10 cellular contexts compared by ENCODE assay signal in genomic region chr2:159287733-159288132, GRCh38. TPM values are rescaled to one million over a fixed set of nuclear protein-coding genes. Genes with fewer than 3 reads are reported as not detected.
DNase-seq lines count a peak whose midpoint lies in the region; ATAC-seq and TF ChIP-seq lines count a peak whose summit lies in the region.
"Had no signal": no experiment of that assay in that cellular context is flagged by ENCODE, and none has a peak within 500 bp of the region (broad histone marks: within the 10 kb centered on the region; RNA-seq: fewer than 3 reads in every experiment).

No MANE protein-coding gene starts in this region.

- peak overlapping the region; percentile 86 for H3K4me3 Mint-ChIP-seq in GM23338
- H3K4me3 Mint-ChIP-seq in activated T-helper 2 cell treated with anti-CD3 and anti-CD28 coated beads, Interferon-gamma antibody, Interleukin-2, Interleukin-4, amounts not matched to agents 10 μg/mL and 5 μg/mL and 100 μg/mL, durations not matched to agents 14 hours and 24 hours and 36 hours (ENCODE audit: low read depth): peak overlapping the region; percentile 5
- H3K4me3 Mint-ChIP-seq in naive thymus-derived CD8-positive, alpha-beta T cell: peak overlapping the region in 8 of 10 donors; percentile 62 to 94 (median 86)

- H3K4me1 ChIP-seq in BLaER1 (peaks cover 58% of the 10 kb centered on the region), GM23338 (ENCODE audit: insufficient read depth) (no peaks in the 10 kb centered on the region; the same call in 1 of the 2 replicates), testis (peaks cover 3% of the 10 kb centered on the region)

- H3K27me3 Mint-ChIP-seq in GM23338 (ENCODE audit: insufficient read depth, low read depth, poor library complexity): peaks cover 13% of the 10 kb centered on the region
- H3K27me3 Mint-ChIP-seq in activated T-helper 2 cell treated with anti-CD3 and anti-CD28 coated beads, Interferon-gamma antibody, Interleukin-2, Interleukin-4, amounts not matched to agents 10 μg/mL and 5 μg/mL and 100 μg/mL, durations not matched to agents 14 hours and 24 hours and 36 hours (ENCODE audit: low read depth): no peaks in the 10 kb centered on the region
- peaks cover 0 to 2% (median 0%) of the 10 kb centered on the region in 5 donors for H3K27me3 Mint-ChIP-seq in naive thymus-derived CD8-positive, alpha-beta T cell

- H3K27ac Mint-ChIP-seq in GM23338: peak overlapping the region; percentile 62
- H3K27ac Mint-ChIP-seq in activated T-helper 2 cell treated with anti-CD3 and anti-CD28 coated beads, Interferon-gamma antibody, Interleukin-2, Interleukin-4, amounts not matched to agents 10 μg/mL and 5 μg/mL and 100 μg/mL, durations not matched to agents 14 hours and 24 hours and 36 hours: no peak overlapping the region
- H3K27ac Mint-ChIP-seq in naive thymus-derived CD8-positive, alpha-beta T cell: peak overlapping the region in 6 of 10 donors; percentile 25 to 91 (median 67)

- H3F3A ChIP-seq in GM23338 (replicated peaks; ENCODE audit: low read depth): 0 out of 2 replicates have a peak, but pooled peaks cover 4% of the 10 kb centered on the region

- no peaks in the 10 kb centered on the region for H3K9me2 ChIP-seq in GM23338 (ENCODE audit: insufficient read depth)

- no peaks in the 10 kb centered on the region for H3K9me3 Mint-ChIP-seq in GM23338
- H3K9me3 Mint-ChIP-seq in activated T-helper 2 cell treated with anti-CD3 and anti-CD28 coated beads, Interferon-gamma antibody, Interleukin-2, Interleukin-4, amounts not matched to agents 10 μg/mL and 5 μg/mL and 100 μg/mL, durations not matched to agents 14 hours and 24 hours and 36 hours: no peaks in the 10 kb centered on the region
- no peaks in the 10 kb centered on the region for H3K9me3 Mint-ChIP-seq in naive thymus-derived CD8-positive, alpha-beta T cell

- H3K4me2 ChIP-seq in BLaER1: peak overlapping the region; percentile 86
- H3K4me2 ChIP-seq in GM23338: peak overlapping the region; percentile 78

- intact Hi-C loops in activated T-helper 2 cell treated with anti-CD3 and anti-CD28 coated beads, Interferon-gamma antibody, Interleukin-2, Interleukin-4, amounts not matched to agents 10 μg/mL and 5 μg/mL and 100 μg/mL, durations not matched to agents 14 hours and 24 hours and 36 hours (cut with micrococcal nuclease): loop anchor here (10.0 kb wide), 2 partner anchors 327 to 833 kb away; partner anchors contain the start of genes BAZ2B, CCDC148 and PKP4
- intact Hi-C loops in testis (cut with DNase I; ENCODE audit: low total_unique reads): no loop called here

- H3K79me2 ChIP-seq in GM23338 (replicated peaks; ENCODE audit: insufficient read depth): peaks cover 11% of the 10 kb centered on the region

- no peak overlapping the region for H3K9ac ChIP-seq in BLaER1

- H3K36me3 ChIP-seq in BLaER1 (peaks cover 10% of the 10 kb centered on the region; the same call in 1 of the 2 replicates), GM23338 (ENCODE audit: insufficient read depth) (no peaks in the 10 kb centered on the region), testis (ENCODE audit: low read depth, missing control alignments) (no peaks in the 10 kb centered on the region)
- H3K36me3 ChIP-seq: brain microvascular endothelial cell had no signal

- ATAC-seq in GM23338 (no peak), GM21529 (IDR thresholded peaks at IDR 0.05; ENCODE audit: unreplicated experiment) (no peak)
- ATAC-seq in naive thymus-derived CD8-positive, alpha-beta T cell: no peak

- peak overlapping the region; percentile 87; the same call in 1 of the 2 replicates for H3K27ac ChIP-seq in BLaER1
- H3K27ac ChIP-seq in GM23338 (ENCODE audit: low read depth): peak overlapping the region; percentile 93
- no peak overlapping the region for H3K27ac ChIP-seq in substantia nigra (ENCODE audit: low read depth, low read length, poor library complexity, severe bottlenecking)
- H3K27ac ChIP-seq in testis: no peak overlapping the region

- peaks cover 14% of the 10 kb centered on the region; the same call in 2 of the 3 replicates for H3K4me1 Mint-ChIP-seq in GM23338
- peaks cover 22% of the 10 kb centered on the region for H3K4me1 Mint-ChIP-seq in activated T-helper 2 cell treated with anti-CD3 and anti-CD28 coated beads, Interferon-gamma antibody, Interleukin-2, Interleukin-4, amounts not matched to agents 10 μg/mL and 5 μg/mL and 100 μg/mL, durations not matched to agents 14 hours and 24 hours and 36 hours (ENCODE audit: low read depth)
- peaks cover 6 to 43% (median 28%) of the 10 kb centered on the region in 4 donors for H3K4me1 Mint-ChIP-seq in naive thymus-derived CD8-positive, alpha-beta T cell

- peak overlapping the region; percentile 6; the same call in 1 of the 2 replicates for H2AFZ ChIP-seq in GM23338

- POLR2A ChIA-PET in naive thymus-derived CD8-positive, alpha-beta T cell (lab: Charles Lee): interaction anchor here (0.7 to 3.0 kb wide), 3 partner anchors 8 to 425 kb away, joined by 3 to 18 read pairs (median 3); partner anchors contain the start of gene MARCHF7

- H3K9me3 ChIP-seq in BLaER1 (peaks cover 4% of the 10 kb centered on the region; the same call in 1 of the 2 replicates), testis (no peaks in the 10 kb centered on the region)

- H3K27me3 ChIP-seq in BLaER1 (no peaks in the 10 kb centered on the region), GM23338 (ENCODE audit: insufficient read depth) (no peaks in the 10 kb centered on the region), testis (no peaks in the 10 kb centered on the region)
- H3K27me3 ChIP-seq: brain microvascular endothelial cell had no signal

- peaks cover 21% of the 10 kb centered on the region for H4K20me1 ChIP-seq in BLaER1
- no peaks in the 10 kb centered on the region for H4K20me1 ChIP-seq in GM23338 (replicated peaks; ENCODE audit: insufficient read depth)

- no peak overlapping the region for H3K4me3 ChIP-seq in BLaER1
- peak overlapping the region; percentile 91 for H3K4me3 ChIP-seq in GM23338
- no peak overlapping the region for H3K4me3 ChIP-seq in testis

- no peaks in the 10 kb centered on the region for H3K36me3 Mint-ChIP-seq in GM23338 (ENCODE audit: low read depth)
- H3K36me3 Mint-ChIP-seq in activated T-helper 2 cell treated with anti-CD3 and anti-CD28 coated beads, Interferon-gamma antibody, Interleukin-2, Interleukin-4, amounts not matched to agents 10 μg/mL and 5 μg/mL and 100 μg/mL, durations not matched to agents 14 hours and 24 hours and 36 hours (ENCODE audit: low read depth): no peaks in the 10 kb centered on the region
- H3K36me3 Mint-ChIP-seq in naive thymus-derived CD8-positive, alpha-beta T cell: peaks cover 0 to 3% (median 2%) of the 10 kb centered on the region in 3 donors

- no peak for DNase-seq in GM23338 (ENCODE audit: low spot score)
- DNase-seq in activated T-helper 2 cell treated with anti-CD3 and anti-CD28 coated beads, Interferon-gamma antibody, Interleukin-2, Interleukin-4, amounts not matched to agents 10 μg/mL and 5 μg/mL and 100 μg/mL, durations not matched to agents 14 hours and 24 hours and 36 hours (ENCODE audit: low spot score): no peak
- no peak for DNase-seq in naive thymus-derived CD8-positive, alpha-beta T cell
- no peak for DNase-seq in DMS79 treated with DMSO at 0.1 percent for 48 hours (lab: John Stamatoyannopoulos, UW)
- no peak for DNase-seq in substantia nigra (lab: John Stamatoyannopoulos, UW)
- DNase-seq in testis: no peak
- DNase-seq: activated CD8-positive, alpha-beta memory T cell treated with anti-CD3 and anti-CD28 coated beads for 24 hours; brain microvascular endothelial cell had no signal

- TF ChIP-seq CTCF in GM23338 (conservative IDR thresholded peaks at IDR 0.05; ENCODE audit: low read depth in 2 of 2): no peak
- TF ChIP-seq CTCF in testis (IDR thresholded peaks at IDR 0.05): no peak

- no peak for TF ChIP-seq POLR2A in testis (IDR thresholded peaks at IDR 0.05)

TF ChIP-seq in GM23338, 12 proteins besides CTCF, POLR2A, EP300 and RAD21:
- TF ChIP-seq JUNB (IDR thresholded peaks at IDR 0.05; ENCODE audit: unreplicated experiment): no peak
TF ChIP-seq in GM23338: peak in this region for 0.

RNA-seq across cellular contexts. Expression of gene WDSUB1, which starts 1.2 kb away (rescaled TPM):
- 6.3 and 9.9 TPM in 2 replicates for total RNA-seq in GM23338 (2014; rRNA removed; shearing (Covaris generic))
- 12.2 and 14.9 TPM in 2 replicates for polyA plus RNA-seq in GM23338 (2016; fragmentation: Nextera tagmentation; extraction: Ambion mirVana)
- 6.2 and 7.1 TPM in 2 replicates for total RNA-seq in activated T-helper 2 cell treated with anti-CD3 and anti-CD28 coated beads, Interferon-gamma antibody, Interleukin-2, Interleukin-4, amounts not matched to agents 10 μg/mL and 5 μg/mL and 100 μg/mL, durations not matched to agents 14 hours and 24 hours and 36 hours
- total RNA-seq in naive thymus-derived CD8-positive, alpha-beta T cell: 1 to 10 TPM; 7.6 to 8.8 TPM
- polyA plus RNA-seq in naive thymus-derived CD8-positive, alpha-beta T cell: 1 to 10 TPM; 7.5 to 9.0 (median 8.5) TPM
- 10 to 100 TPM; 10.2 to 11.6 TPM for total RNA-seq in testis
- polyA plus RNA-seq in testis (ENCODE audit: insufficient read depth, low read depth, low replicate concordance): 9.5 TPM

Comparison
In these comparisons a context has a peak if more than half of its experiments do, and no peak if none do; other contexts are left out.
1. H3K27ac ChIP-seq: peak in BLaER1 (single experiment) and GM23338 (single experiment); none in substantia nigra (single experiment) and testis (0 of 2).
2. H3K4me3 Mint-ChIP-seq: peak in every context shown above with its lines; median percentile 86 in naive thymus-derived CD8-positive, alpha-beta T cell; 86 in GM23338; 5 in activated T-helper 2 cell treated with anti-CD3 and anti-CD28 coated beads, Interferon-gamma antibody, Interleukin-2, Interleukin-4, amounts not matched to agents 10 μg/mL and 5 μg/mL and 100 μg/mL, durations not matched to agents 14 hours and 24 hours and 36 hours.